Comparison of ENCODE assay signal across 2 cellular contexts in the genomic region with DNA sequence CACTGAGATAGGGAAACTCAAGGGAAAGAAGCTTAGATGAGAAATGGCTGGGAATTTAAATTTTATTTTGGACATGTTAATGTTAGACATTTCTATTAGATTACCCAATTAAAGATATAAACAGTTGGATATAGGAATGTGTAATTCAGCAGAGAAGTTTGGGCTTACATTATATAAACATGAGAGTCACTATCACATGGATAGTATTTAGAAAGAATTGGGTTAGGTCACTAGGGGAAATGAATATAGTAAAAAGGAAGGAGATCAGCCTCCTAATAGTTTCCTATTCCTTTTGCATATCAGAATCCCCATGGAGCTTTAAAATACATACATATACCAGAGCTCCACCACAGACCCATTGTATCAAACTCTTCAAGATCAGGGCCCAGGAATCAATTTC.
TF ChIP-seq lines count a peak whose summit lies in the region.

No MANE protein-coding gene starts in this region.

TF ChIP-seq in IMR-90, 13 proteins besides CTCF, POLR2A, EP300 and RAD21:
- TF ChIP-seq RCOR1 (IDR thresholded peaks at IDR 0.05; ENCODE audit: insufficient replicate concordance, low read length) = no peak
- TF ChIP-seq FOS (IDR thresholded peaks at IDR 0.05; ENCODE audit: low read depth, low read length) = peak; percentile 12; the same call in 1 of the 2 replicates
- peak; percentile 24; the same call in 1 of the 2 replicates for TF ChIP-seq CEBPB (IDR thresholded peaks at IDR 0.05; ENCODE audit: low read depth, low read length)
- 0 out of 2 replicates have a peak, but pooled peaks have one; percentile 5 for TF ChIP-seq BHLHE40 (IDR thresholded peaks at IDR 0.05; ENCODE audit: low read depth, low read length)

TF ChIP-seq in HEK293T, 16 proteins besides CTCF, POLR2A, EP300 and RAD21:
- no peak for TF ChIP-seq NFRKB (IDR thresholded peaks at IDR 0.05)
- TF ChIP-seq ELF4 (IDR thresholded peaks at IDR 0.05) = no peak
- TF ChIP-seq CTBP1 (IDR thresholded peaks at IDR 0.05; ENCODE audit: borderline replicate concordance) = no peak
- no peak for TF ChIP-seq FOXK2 (IDR thresholded peaks at IDR 0.05)
- TF ChIP-seq BHLHE40 (IDR thresholded peaks at IDR 0.05; ENCODE audit: borderline replicate concordance) = no peak
- TF ChIP-seq LEF1 (IDR thresholded peaks at IDR 0.05; ENCODE audit: borderline replicate concordance) = no peak
- no peak for TF ChIP-seq ZNF384 (IDR thresholded peaks at IDR 0.05)
- no peak for TF ChIP-seq FOXM1 (IDR thresholded peaks at IDR 0.05; ENCODE audit: borderline replicate concordance)
- TF ChIP-seq, protein P1, sequence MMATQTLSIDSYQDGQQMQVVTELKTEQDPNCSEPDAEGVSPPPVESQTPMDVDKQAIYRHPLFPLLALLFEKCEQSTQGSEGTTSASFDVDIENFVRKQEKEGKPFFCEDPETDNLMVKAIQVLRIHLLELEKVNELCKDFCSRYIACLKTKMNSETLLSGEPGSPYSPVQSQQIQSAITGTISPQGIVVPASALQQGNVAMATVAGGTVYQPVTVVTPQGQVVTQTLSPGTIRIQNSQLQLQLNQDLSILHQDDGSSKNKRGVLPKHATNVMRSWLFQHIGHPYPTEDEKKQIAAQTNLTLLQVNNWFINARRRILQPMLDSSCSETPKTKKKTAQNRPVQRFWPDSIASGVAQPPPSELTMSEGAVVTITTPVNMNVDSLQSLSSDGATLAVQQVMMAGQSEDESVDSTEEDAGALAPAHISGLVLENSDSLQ (IDR thresholded peaks at IDR 0.05) = no peak
- no peak for TF ChIP-seq SP1 (IDR thresholded peaks at IDR 0.05)
- no peak for TF ChIP-seq ARNT (IDR thresholded peaks at IDR 0.05)
- no peak for TF ChIP-seq SUZ12 (IDR thresholded peaks at IDR 0.05)
- TF ChIP-seq FOXA1 (IDR thresholded peaks at IDR 0.05) = no peak
- TF ChIP-seq HDGF (IDR thresholded peaks at IDR 0.05; ENCODE audit: borderline replicate concordance) = no peak
- TF ChIP-seq TARDBP (IDR thresholded peaks at IDR 0.05) = no peak
- no peak for TF ChIP-seq L3MBTL2 (conservative IDR thresholded peaks at IDR 0.05)
